In the genomic region with DNA sequence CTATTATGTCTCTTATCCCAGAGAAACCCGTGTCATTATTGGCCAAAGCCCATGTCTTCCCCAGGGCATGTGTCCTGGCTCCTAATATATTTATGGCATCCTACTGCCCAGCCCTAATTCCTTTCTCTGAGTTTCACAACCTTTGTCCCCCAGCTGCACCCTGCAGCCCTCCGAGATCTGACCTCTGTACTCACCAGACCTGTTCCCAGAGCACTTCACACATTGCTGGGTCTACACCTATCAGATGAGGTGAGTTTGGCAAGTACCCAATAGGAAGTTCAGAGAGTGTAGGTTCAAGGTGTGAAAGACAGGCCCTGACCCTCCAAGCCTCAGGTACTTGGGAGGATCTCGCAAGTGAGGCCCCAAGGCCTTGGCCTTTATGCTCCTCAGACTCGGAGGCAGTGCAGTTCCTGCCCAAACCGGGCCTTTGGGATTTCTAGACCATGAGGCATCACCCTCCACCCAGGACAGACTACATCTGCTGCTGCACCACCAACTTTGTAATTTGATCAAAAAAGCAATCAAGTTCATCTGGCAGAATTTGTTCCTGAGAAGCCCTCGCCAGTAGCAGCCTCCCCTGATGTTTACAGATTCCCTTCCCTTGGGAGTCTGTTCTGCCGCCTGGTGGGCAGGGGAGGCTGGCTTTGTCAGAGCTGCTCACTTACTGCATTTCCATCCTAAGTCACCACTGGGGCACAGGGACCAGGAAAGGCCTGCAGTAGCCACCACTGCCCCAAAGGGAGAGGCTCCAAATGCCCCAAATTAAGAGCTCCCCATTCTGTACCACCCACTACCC, we compare ENCODE assay signal across 10 cellular contexts. TPM values are rescaled to one million over a fixed set of nuclear protein-coding genes. Genes with fewer than 3 reads are reported as not detected.
DNase-seq lines count a peak whose midpoint lies in the region; ATAC-seq and TF ChIP-seq lines count a peak whose summit lies in the region.
"Had no signal": no experiment of that assay in that cellular context is flagged by ENCODE, and none has a peak within 500 bp of the region (broad histone marks: within the 10 kb centered on the region; RNA-seq: fewer than 3 reads in every experiment).

No MANE protein-coding gene starts in this region.

- H3K14ac ChIP-seq in trophoblast cell (ENCODE audit: low read length) = no peak overlapping the region

- H2AFZ ChIP-seq in DND-41 (ENCODE audit: low read depth, low read length) (no peak overlapping the region), PC-9 (no peak overlapping the region), trophoblast cell (ENCODE audit: insufficient read depth, low read length, poor library complexity) (no peak overlapping the region)

- no peak overlapping the region for H3K4ac ChIP-seq in trophoblast cell (ENCODE audit: low read depth, low read length)

- POLR2A ChIA-PET in PC-9 (lab: Charles Lee; ENCODE audit: unreplicated experiment) = interaction anchor here (0.6 to 0.9 kb wide), 7 partner anchors 8 to 258 kb away, joined by 3 to 29 read pairs (median 8); no protein-coding TSS in a partner anchor

- H3K79me2 ChIP-seq in DND-41 (ENCODE audit: insufficient read depth, low read length) = peaks cover 48% of the 10 kb centered on the region
- H3K79me2 ChIP-seq in PC-9 (ENCODE audit: low read depth) = peaks cover 64% of the 10 kb centered on the region
- H3K79me2 ChIP-seq in trophoblast cell (ENCODE audit: control insufficient read depth, insufficient read depth, low read length, poor library complexity) = peaks cover 4% of the 10 kb centered on the region

- H3K4me3 ChIP-seq in DND-41 (ENCODE audit: low read depth in 1 of 2, low read length in 2 of 2) (peak overlapping the region in 1 of 2 experiments; percentile 80; a peak in 1 of 4 replicates), PC-9 (peak overlapping the region; percentile 64), epithelial cell of proximal tubule (ENCODE audit: low read depth, low read length) (no peak overlapping the region), trophoblast cell (ENCODE audit: low read depth, low read length) (no peak overlapping the region), heart right ventricle (peak overlapping the region in 1 of 10 donors; percentile 84)
- H3K4me3 ChIP-seq: adrenal gland had no signal

- H4K12ac ChIP-seq in trophoblast cell (ENCODE audit: low read depth, low read length) = no peak overlapping the region

- H3K9ac ChIP-seq in DND-41 (ENCODE audit: low read depth, low read length) (no peak overlapping the region), trophoblast cell (ENCODE audit: low read length) (no peak overlapping the region)

- H2BK5ac ChIP-seq in trophoblast cell (ENCODE audit: low read depth, low read length, poor library complexity) = no peak overlapping the region

- intact Hi-C loops in PC-9 (cut with micrococcal nuclease; ENCODE audit: unreplicated experiment) = loop anchor here (1.0 kb wide), 3 partner anchors 16 to 279 kb away; a partner anchor contains a TSS
- intact Hi-C loops in heart right ventricle (cut with DNase I) = no loop called here

- WGBS in trophoblast cell (ENCODE audit: extremely low coverage, insufficient coverage, insufficient read length) = no CpG with 5 or more reads among the region's 7 CpGs
- WGBS in heart right ventricle, 2 donors = 80 to 83% methylated on average over 7 of the region's 7 CpGs

- peaks cover 11% of the 10 kb centered on the region for H3K79me1 ChIP-seq in trophoblast cell (ENCODE audit: low read length)

- no peak overlapping the region for H4K91ac ChIP-seq in trophoblast cell (ENCODE audit: low read depth, low read length)

- no peak overlapping the region for H3K18ac ChIP-seq in trophoblast cell (ENCODE audit: low read length)

- TSS peak; percentile 80 for BruUV-seq in PC-9 (replicated peaks; lab: Mats Ljungman, UMichigan)

- H3K4me1 ChIP-seq in DND-41 (ENCODE audit: insufficient read depth, low read length) (peaks cover 44% of the 10 kb centered on the region), PC-9 (replicated peaks; ENCODE audit: insufficient read depth) (peaks cover 75% of the 10 kb centered on the region), trophoblast cell (ENCODE audit: control insufficient read depth in 1 of 2, insufficient read depth in 2 of 2, low read length in 2 of 2) (peaks cover 27 to 32% of the 10 kb centered on the region in 2 experiments), heart right ventricle (peaks cover 5 to 57% (median 33%) of the 10 kb centered on the region in 9 donors)

- no peaks in the 10 kb centered on the region for H3K9me2 ChIP-seq in PC-9 (ENCODE audit: insufficient read depth)

- H2AK5ac ChIP-seq in trophoblast cell (ENCODE audit: low read length) = no peak overlapping the region

- no peak for ATAC-seq in DND-41 (ENCODE audit: insufficient read depth, low read depth)
- ATAC-seq in GM21447 (IDR thresholded peaks at IDR 0.05; ENCODE audit: unreplicated experiment) = no peak
- no peak for ATAC-seq in HG03521 (IDR thresholded peaks at IDR 0.05; ENCODE audit: unreplicated experiment)
- ATAC-seq in heart right ventricle = no peak
- ATAC-seq: right cardiac atrium had no signal

- TF ChIP-seq CTCF in DND-41 (IDR thresholded peaks at IDR 0.05; ENCODE audit: borderline replicate concordance, extremely low read depth, low read length, poor library complexity, severe bottlenecking) (no peak), PC-9 (conservative IDR thresholded peaks at IDR 0.05) (peak; percentile 58; the same call in 1 of the 2 replicates), epithelial cell of proximal tubule (conservative IDR thresholded peaks at IDR 0.05; ENCODE audit: low read depth, low read length) (peak; percentile 21), heart right ventricle (IDR thresholded peaks at IDR 0.05) (no peak)

- H3K27ac ChIP-seq in DND-41 (ENCODE audit: low read length) (no peak overlapping the region), PC-9 (peak overlapping the region; percentile 88), trophoblast cell (ENCODE audit: low read depth, low read length) (peak overlapping the region; percentile 6), heart right ventricle (no peak overlapping the region)
- H3K27ac ChIP-seq: adrenal gland had no signal

- CTCF ChIA-PET in PC-9 (lab: Charles Lee) = interaction anchor here (0.6 to 1.3 kb wide), 3 partner anchors 27 to 334 kb away, joined by 3 to 5 read pairs (median 4); no protein-coding TSS in a partner anchor

- DNase-seq in DND-41 (no peak), PC-9 (peak; percentile 94 to 100), epithelial cell of proximal tubule (ENCODE audit: low read depth) (no peak), trophoblast cell (peak; percentile 98), heart right ventricle (no peak), NCI-H1048 (lab: John Stamatoyannopoulos, UW) (no peak)

- peaks cover 10% of the 10 kb centered on the region for H3K27me3 ChIP-seq in DND-41 (ENCODE audit: insufficient read depth, low read length, poor library complexity)
- H3K27me3 ChIP-seq in PC-9 (ENCODE audit: insufficient read depth, low read depth) = no peaks in the 10 kb centered on the region
- H3K27me3 ChIP-seq in trophoblast cell (ENCODE audit: insufficient read depth, low read length) = no peaks in the 10 kb centered on the region
- no peaks in the 10 kb centered on the region for H3K27me3 ChIP-seq in heart right ventricle
- H3K27me3 ChIP-seq: adrenal gland had no signal

- H3K9me3 ChIP-seq in DND-41 (ENCODE audit: insufficient read depth, low read length, severe bottlenecking) (no peaks in the 10 kb centered on the region), PC-9 (ENCODE audit: insufficient read depth, low read depth) (no peaks in the 10 kb centered on the region), trophoblast cell (ENCODE audit: insufficient read depth, low read depth, low read length) (no peaks in the 10 kb centered on the region), heart right ventricle (no peaks in the 10 kb centered on the region)
- H3K9me3 ChIP-seq: adrenal gland had no signal

- no peak overlapping the region for H3K23ac ChIP-seq in trophoblast cell (ENCODE audit: low read length)

- H3F3A ChIP-seq in PC-9 (ENCODE audit: insufficient read depth, low read depth) = peaks cover 54% of the 10 kb centered on the region

- H2BK12ac ChIP-seq in trophoblast cell (ENCODE audit: low read length) = no peak overlapping the region

- H4K8ac ChIP-seq in trophoblast cell (ENCODE audit: low read depth, low read length) = no peak overlapping the region

- no peak overlapping the region for H2BK120ac ChIP-seq in trophoblast cell (ENCODE audit: insufficient read depth, low read length, poor library complexity)

- H3K4me2 ChIP-seq in DND-41 (ENCODE audit: insufficient read depth, low read length) (peak overlapping the region; percentile 68), PC-9 (peak overlapping the region; percentile 98), trophoblast cell (ENCODE audit: low read length) (peak overlapping the region; percentile 27)

- H3K36me3 ChIP-seq in DND-41 (ENCODE audit: insufficient read depth, low read length) = peaks cover 45% of the 10 kb centered on the region
- peaks cover 50% of the 10 kb centered on the region for H3K36me3 ChIP-seq in PC-9 (ENCODE audit: low read depth)
- H3K36me3 ChIP-seq in trophoblast cell (ENCODE audit: control insufficient read depth in 1 of 2, insufficient read depth in 2 of 2, low read length in 2 of 2) = peaks cover 20 to 23% of the 10 kb centered on the region in 2 experiments
- H3K36me3 ChIP-seq in heart right ventricle = peaks cover 0 to 43% (median 0%) of the 10 kb centered on the region in 9 donors
- H3K36me3 ChIP-seq: adrenal gland had no signal

- H4K20me1 ChIP-seq in DND-41 (ENCODE audit: insufficient read depth, low read length) = peaks cover 39% of the 10 kb centered on the region
- peaks cover 39% of the 10 kb centered on the region for H4K20me1 ChIP-seq in PC-9 (ENCODE audit: insufficient read depth)

RNA-seq across cellular contexts. Expression of a gene that starts 2.2 kb away (rescaled TPM):
- total RNA-seq in PC-9 (2021) = 125 and 147 TPM in 2 replicates
- total RNA-seq in epithelial cell of proximal tubule = 15.2 and 17.0 TPM in 2 replicates
- polyA plus RNA-seq in trophoblast cell (2013) = 21.4 and 23.0 TPM in 2 replicates
- 10 to 100 TPM in 9 of 10 donors, 1 to 10 TPM in 1; 9.4 to 16.7 (median 12.7) TPM for total RNA-seq in heart right ventricle
- polyA plus RNA-seq in heart right ventricle = 1 to 10 TPM; 8.5 to 9.9 TPM

RNA-seq across cellular contexts. Expression of a gene that starts 38.8 kb away (rescaled TPM):
- total RNA-seq in PC-9 (2021) (90.3 and 94.9 TPM in 2 replicates), epithelial cell of proximal tubule (406 and 970 TPM in 2 replicates), heart right ventricle (10 to 100 TPM in 2 of 10 donors, 1 to 10 TPM in 8; 4.4 to 44.3 (median 9.1) TPM)
- polyA plus RNA-seq in trophoblast cell (2013) = 5.6 and 6.2 TPM in 2 replicates
- 10 to 100 TPM in 1 of 2 donors, 1 to 10 TPM in 1; 5.6 to 10.4 TPM for polyA plus RNA-seq in heart right ventricle

Comparison
In these comparisons a context has a peak if more than half of its experiments do, and no peak if none do; other contexts are left out.
1. DNase-seq: peak in PC-9 (2 of 2) and trophoblast cell (2 of 2); none in DND-41 (single experiment), epithelial cell of proximal tubule (single experiment), heart right ventricle (0 of 2) and NCI-H1048 (single experiment).
2. H3K27ac ChIP-seq: peak in PC-9 (single experiment) and trophoblast cell (single experiment); none in DND-41 (single experiment) and heart right ventricle (0 of 10).
3. H3K4me2 ChIP-seq: peak in every context shown above with its lines; median percentile 98 in PC-9; 68 in DND-41; 27 in trophoblast cell.
4. CTCF ChIP-seq: peak in PC-9 (single experiment) and epithelial cell of proximal tubule (single experiment); none in DND-41 (single experiment) and heart right ventricle (0 of 9).